21 cellular contexts compared by ENCODE assay signal in the genomic region with DNA sequence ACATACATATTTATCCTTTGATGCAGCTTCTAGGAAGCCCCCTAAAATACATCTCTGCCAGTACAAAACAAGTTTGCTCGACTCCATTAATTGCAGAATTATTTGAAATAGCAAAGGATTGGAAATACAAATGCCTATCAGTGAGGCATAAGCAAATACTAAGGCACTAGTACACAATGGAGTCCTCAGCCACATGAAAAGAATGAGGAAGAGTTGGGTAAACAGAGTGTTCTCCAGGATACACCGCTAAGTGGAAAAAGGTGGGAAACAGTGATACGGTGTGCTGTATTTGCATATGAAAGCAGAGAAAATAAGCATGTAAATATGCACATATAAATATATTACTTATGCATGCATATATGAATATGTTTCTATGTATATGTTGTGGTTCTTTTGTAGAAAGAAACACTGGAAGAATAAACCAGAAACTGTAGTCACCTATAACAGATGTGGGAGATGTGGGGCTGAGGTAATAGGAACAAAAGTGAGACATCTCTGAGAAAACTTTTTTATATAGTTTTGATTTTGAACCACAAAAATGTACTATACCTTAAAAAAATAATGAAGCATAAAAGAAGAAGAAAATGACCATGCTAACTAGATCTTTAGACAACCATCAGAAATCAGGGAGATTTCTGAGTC.
DNase-seq lines count a peak whose midpoint lies in the region; ATAC-seq and TF ChIP-seq lines count a peak whose summit lies in the region.
"Had no signal": no experiment of that assay in that cellular context is flagged by ENCODE, and none has a peak within 500 bp of the region (broad histone marks: within the 10 kb centered on the region; RNA-seq: fewer than 3 reads in every experiment).

No MANE protein-coding gene starts in this region.

- ATAC-seq in activated T-cell treated with anti-CD3 and anti-CD28 coated beads, Interleukin-2, amount 50 U/mL, for 72 hours (replicated peaks in 1 of 2) = peak in 1 of 2 donors; percentile 57
- ATAC-seq in stimulated activated memory B cell treated with anti-CD40 and anti-IgM and Interleukin-4, amounts not matched to agents 10 μg/mL and 1 μg/mL and 100 μg/mL, for 72 hours = no peak
- no peak for ATAC-seq in HG03045 (IDR thresholded peaks at IDR 0.05; ENCODE audit: unreplicated experiment)
- ATAC-seq: A549, Right ventricle myocardium inferior, T-helper 17 cell had no signal

- H3K27me3 Mint-ChIP-seq in activated T-cell treated with anti-CD3 and anti-CD28 coated beads, Interleukin-2, amount 50 U/mL, for 72 hours (ENCODE audit: low read depth) = peaks cover 22% of the 10 kb centered on the region
- peaks cover 9% of the 10 kb centered on the region for H3K27me3 Mint-ChIP-seq in stimulated activated memory B cell treated with anti-CD40 and anti-IgM and Interleukin-4, amounts not matched to agents 10 μg/mL and 1 μg/mL and 100 μg/mL, for 72 hours
- H3K27me3 Mint-ChIP-seq in glutamatergic neuron (ENCODE audit: unreplicated experiment) = peaks cover 2% of the 10 kb centered on the region

- H3K4me1 Mint-ChIP-seq in activated T-cell treated with anti-CD3 and anti-CD28 coated beads, Interleukin-2, amount 50 U/mL, for 72 hours (ENCODE audit: low read depth) = peaks cover 35% of the 10 kb centered on the region
- peaks cover 32% of the 10 kb centered on the region for H3K4me1 Mint-ChIP-seq in stimulated activated memory B cell treated with anti-CD40 and anti-IgM and Interleukin-4, amounts not matched to agents 10 μg/mL and 1 μg/mL and 100 μg/mL, for 72 hours
- H3K4me1 Mint-ChIP-seq in glutamatergic neuron (ENCODE audit: low read depth, unreplicated experiment) = peaks cover 4% of the 10 kb centered on the region
- H3K4me1 Mint-ChIP-seq: T-helper 17 cell had no signal

- no peaks in the 10 kb centered on the region for H3K36me3 Mint-ChIP-seq in activated T-cell treated with anti-CD3 and anti-CD28 coated beads, Interleukin-2, amount 50 U/mL, for 72 hours (ENCODE audit: insufficient read depth in 2 of 2)
- no peaks in the 10 kb centered on the region for H3K36me3 Mint-ChIP-seq in stimulated activated memory B cell treated with anti-CD40 and anti-IgM and Interleukin-4, amounts not matched to agents 10 μg/mL and 1 μg/mL and 100 μg/mL, for 72 hours
- peaks cover 3% of the 10 kb centered on the region for H3K36me3 Mint-ChIP-seq in glutamatergic neuron (ENCODE audit: unreplicated experiment)

- peak overlapping the region; percentile 14 for H3K27ac Mint-ChIP-seq in activated T-cell treated with anti-CD3 and anti-CD28 coated beads, Interleukin-2, amount 50 U/mL, for 72 hours
- peak overlapping the region; percentile 25 for H3K27ac Mint-ChIP-seq in stimulated activated memory B cell treated with anti-CD40 and anti-IgM and Interleukin-4, amounts not matched to agents 10 μg/mL and 1 μg/mL and 100 μg/mL, for 72 hours
- H3K27ac Mint-ChIP-seq in glutamatergic neuron (ENCODE audit: unreplicated experiment) = no peak overlapping the region
- H3K27ac Mint-ChIP-seq: CD4-positive, alpha-beta T cell; H9; T-helper 17 cell had no signal

- peaks cover 0 to 2% of the 10 kb centered on the region in 2 donors for H3K9me3 Mint-ChIP-seq in activated T-cell treated with anti-CD3 and anti-CD28 coated beads, Interleukin-2, amount 50 U/mL, for 72 hours
- H3K9me3 Mint-ChIP-seq in stimulated activated memory B cell treated with anti-CD40 and anti-IgM and Interleukin-4, amounts not matched to agents 10 μg/mL and 1 μg/mL and 100 μg/mL, for 72 hours = no peaks in the 10 kb centered on the region
- H3K9me3 Mint-ChIP-seq in glutamatergic neuron (ENCODE audit: unreplicated experiment) = no peaks in the 10 kb centered on the region
- H3K9me3 Mint-ChIP-seq: CD4-positive, alpha-beta T cell; H9 had no signal

- no peak overlapping the region for H3K4me3 Mint-ChIP-seq in activated T-cell treated with anti-CD3 and anti-CD28 coated beads, Interleukin-2, amount 50 U/mL, for 72 hours
- no peak overlapping the region for H3K4me3 Mint-ChIP-seq in stimulated activated memory B cell treated with anti-CD40 and anti-IgM and Interleukin-4, amounts not matched to agents 10 μg/mL and 1 μg/mL and 100 μg/mL, for 72 hours
- no peak overlapping the region for H3K4me3 Mint-ChIP-seq in glutamatergic neuron (ENCODE audit: unreplicated experiment)
- H3K4me3 Mint-ChIP-seq: CD4-positive, alpha-beta T cell; H9; T-helper 17 cell had no signal

- DNase-seq in activated T-cell treated with anti-CD3 and anti-CD28 coated beads, Interleukin-2, amount 50 U/mL, for 72 hours = no peak
- no peak for DNase-seq in activated T-cell treated with anti-CD3 and anti-CD28 coated beads, Interleukin-2, amount 50 U/mL, for 48 hours
- DNase-seq in NCI-H146 (lab: John Stamatoyannopoulos, UW) (peak; percentile 55), NCI-H748 (lab: John Stamatoyannopoulos, UW; ENCODE audit: unreplicated experiment) (peak; percentile 76), glutamatergic neuron (no peak), islet precursor cell (no peak)
- DNase-seq: Calu3; CD4-positive, alpha-beta T cell; DND-41; H9; MM.1S; NCI-H1105 treated with DMSO at 0.1 percent for 48 hours; NCI-H187; NCI-H446 treated with DMSO at 0.1 percent for 48 hours; NK-92 treated with Interleukin-12 subunit alpha and Interleukin-12 subunit beta, amount 100 ng/mL, for 24 hours; Peyer's patch; T-helper 17 cell had no signal

- no peak for TF ChIP-seq CTCF in glutamatergic neuron (IDR thresholded peaks at IDR 0.05; ENCODE audit: partially characterized antibody, unreplicated experiment)

Comparison
In these comparisons a context has a peak if more than half of its experiments do, and no peak if none do; other contexts are left out.
1. DNase-seq: peak in NCI-H146 (single experiment) and NCI-H748 (single experiment); none in activated T-cell treated with anti-CD3 and anti-CD28 coated beads, Interleukin-2, amount 50 U/mL, for 72 hours (0 of 2), activated T-cell treated with anti-CD3 and anti-CD28 coated beads, Interleukin-2, amount 50 U/mL, for 48 hours (0 of 2), glutamatergic neuron (single experiment) and islet precursor cell (single experiment).